ENCODE assay signal across 8 cellular contexts in genomic region chr11:62786318-62787004, GRCh38. TPM values are rescaled to one million over a fixed set of nuclear protein-coding genes. Genes with fewer than 3 reads are reported as not detected.
DNase-seq lines count a peak whose midpoint lies in the region; ATAC-seq, FAIRE-seq and TF ChIP-seq lines count a peak whose summit lies in the region.

No MANE protein-coding gene starts in this region.

- peaks cover 26% of the 10 kb centered on the region for H4K20me1 ChIP-seq in BLaER1
- H4K20me1 ChIP-seq in HepG2 (ENCODE audit: insufficient read depth, low read length) = no peaks in the 10 kb centered on the region

- peak; percentile 66 for FAIRE-seq in GM19239 (lab: Jason Lieb, UNC)
- peak; percentile 64 for FAIRE-seq in HepG2 (lab: Jason Lieb, UNC)

- WGBS in HepG2 (ENCODE audit: low lambda C conversion rate) = 7% methylated on average over 12 of the region's 51 CpGs

- peak overlapping the region; percentile 95 for H3K4me3 Mint-ChIP-seq in dendritic cell treated with granulocyte-macrophage colony-stimulating factor and Interleukin-4, amounts not matched to agents 40 ng/mL and 50 ng/mL, for 4 days

- in situ Hi-C loops in HepG2 (cut with HindIII; ENCODE audit: extremely low pct_ligation_motif_present, low pct_unique_long_range_greater_than_20kb) = loop anchor here (5.0 kb wide), 2 partner anchors 46 to 91 kb away; partner anchors contain the start of genes STX5 and TEX54

- DNase-seq in GM19239 (ENCODE audit: insufficient read length, low spot score) (peak; percentile 88), NCI-H526 treated with DMSO at 0.1 percent for 48 hours (lab: John Stamatoyannopoulos, UW) (peak; percentile 83), HepG2 (ENCODE audit: low spot score) (peak; percentile 82)
- peak; percentile 75 to 76 for DNase-seq in activated CD4-positive, alpha-beta T cell treated with anti-CD3 and anti-CD28 coated beads, Interleukin-2, amount 50 U/mL, for 4 hours
- DNase-seq in stimulated activated CD4-positive, alpha-beta T cell treated with anti-CD3 and anti-CD28 coated beads, Interleukin-4, amount 100 ng/mL, for 1 hour = peak; percentile 82

- TF ChIP-seq RAD21 in HepG2 (CRISPR knock-in tag; IDR thresholded peaks at IDR 0.05) = peak; percentile 81

- no peaks in the 10 kb centered on the region for H3K27me3 ChIP-seq in BLaER1
- H3K27me3 ChIP-seq in HepG2 (ENCODE audit: control insufficient read depth in 1 of 2, insufficient read depth in 2 of 2, low read length in 2 of 2) = no peaks in the 10 kb centered on the region; a peak in 1 of 5 replicates

- TF ChIP-seq POLR2A in HepG2 (IDR thresholded peaks at IDR 0.05; ENCODE audit: insufficient read depth in 1 of 2, low read depth in 2 of 2, low read length in 2 of 2) = no peak

- peaks cover 26% of the 10 kb centered on the region for H3K79me2 ChIP-seq in HepG2 (ENCODE audit: insufficient read depth, low read length)

- ATAC-seq in HG03442 (IDR thresholded peaks at IDR 0.05; ENCODE audit: unreplicated experiment) = peak; percentile 59
- ATAC-seq in HepG2 = peak; percentile 79

- TF ChIP-seq EP300 in HepG2 (IDR thresholded peaks at IDR 0.05; ENCODE audit: low read depth in 2 of 2, low read length in 2 of 2) (no peak), HepG2 (CRISPR knock-in tag; IDR thresholded peaks at IDR 0.05; ENCODE audit: borderline replicate concordance) (no peak)

- H3K9me3 ChIP-seq in BLaER1 = no peaks in the 10 kb centered on the region
- H3K9me3 ChIP-seq in HepG2 (ENCODE audit: low read length) = no peaks in the 10 kb centered on the region

- H3K27ac Mint-ChIP-seq in dendritic cell treated with granulocyte-macrophage colony-stimulating factor and Interleukin-4, amounts not matched to agents 40 ng/mL and 50 ng/mL, for 4 days = peak overlapping the region; percentile 95

- H3K9ac ChIP-seq in BLaER1 (peak overlapping the region; percentile 97), HepG2 (ENCODE audit: insufficient read depth, low read depth, low read length) (peak overlapping the region; percentile 89)

- peaks cover 40% of the 10 kb centered on the region for H3K4me1 Mint-ChIP-seq in dendritic cell treated with granulocyte-macrophage colony-stimulating factor and Interleukin-4, amounts not matched to agents 40 ng/mL and 50 ng/mL, for 4 days (ENCODE audit: low read depth)

- peaks cover 48% of the 10 kb centered on the region for H3K36me3 ChIP-seq in BLaER1
- peaks cover 13 to 27% of the 10 kb centered on the region in 2 experiments for H3K36me3 ChIP-seq in HepG2 (replicated peaks in 1 of 2; ENCODE audit: control insufficient read depth in 1 of 2, insufficient read depth in 2 of 2, low read length in 2 of 2)

- peaks cover 83% of the 10 kb centered on the region for H3K36me3 Mint-ChIP-seq in dendritic cell treated with granulocyte-macrophage colony-stimulating factor and Interleukin-4, amounts not matched to agents 40 ng/mL and 50 ng/mL, for 4 days (ENCODE audit: low read depth)

- intact Hi-C loops in dendritic cell treated with granulocyte-macrophage colony-stimulating factor and Interleukin-4, amounts not matched to agents 40 ng/mL and 50 ng/mL, for 4 days (cut with micrococcal nuclease) = loop anchor here (1.0 to 2.0 kb wide), 5 partner anchors 18 to 95 kb away; partner anchors contain the start of genes NXF1, STX5 and TEX54
- intact Hi-C loops in HepG2 (cut with micrococcal nuclease; ENCODE audit: unreplicated experiment) = loop anchor here (1.0 to 2.0 kb wide), 6 partner anchors 18 to 94 kb away; partner anchors contain the start of genes NXF1, SLC3A2 and TTC9C

- H3K27ac ChIP-seq in BLaER1 (peak overlapping the region; percentile 96), HepG2 (ENCODE audit: extremely low read length, insufficient read depth, low read length) (peak overlapping the region; percentile 79)

- H3K9me3 Mint-ChIP-seq in dendritic cell treated with granulocyte-macrophage colony-stimulating factor and Interleukin-4, amounts not matched to agents 40 ng/mL and 50 ng/mL, for 4 days = no peaks in the 10 kb centered on the region

- CTCF ChIA-PET in HepG2 (lab: Yijun Ruan, JAX; ENCODE audit: low intra/inter-chr PET ratio, low total read pairs) = interaction anchor here (2.0 to 2.6 kb wide), 2 partner anchors 54 to 75 kb away, joined by 13 to 25 read pairs; no protein-coding TSS in a partner anchor

- H3K27me3 Mint-ChIP-seq in dendritic cell treated with granulocyte-macrophage colony-stimulating factor and Interleukin-4, amounts not matched to agents 40 ng/mL and 50 ng/mL, for 4 days = no peaks in the 10 kb centered on the region

- H3K4me2 ChIP-seq in BLaER1 (peak overlapping the region; percentile 82), HepG2 (ENCODE audit: low read depth, low read length) (peak overlapping the region; percentile 67)

- H3K4me1 ChIP-seq in BLaER1 (peaks cover 42% of the 10 kb centered on the region), HepG2 (ENCODE audit: insufficient read depth, low read length) (peaks cover 42% of the 10 kb centered on the region)

- no peak overlapping the region for H2AFZ ChIP-seq in HepG2 (ENCODE audit: low read length)

- no TSS peak for BruUV-seq in HepG2 (replicated peaks; lab: Mats Ljungman, UMichigan)

- peak; percentile 95 for TF ChIP-seq CTCF in HepG2 (CRISPR knock-in tag; IDR thresholded peaks at IDR 0.05)

- POLR2A ChIA-PET in HepG2 (lab: Yijun Ruan, JAX) = interaction anchor here (0.6 to 9.1 kb wide), 30 partner anchors 11 to 195 kb away, joined by 3 to 201 read pairs (median 5); partner anchors contain the start of genes B3GAT3, C11orf98, CSKMT and HNRNPUL2

- H3K4me3 ChIP-seq in BLaER1 = peak overlapping the region; percentile 100
- peak overlapping the region; percentile 65 to 88 (median 81); a peak in 5 of 6 replicates for H3K4me3 ChIP-seq in HepG2 (replicated peaks in 1 of 3; ENCODE audit: insufficient read depth in 1 of 3, low read depth in 2 of 3, low read length in 3 of 3)

RNA-seq across cellular contexts. Expression of gene TMEM179B, which starts 0.7 kb away (rescaled TPM):
- total RNA-seq in HepG2 (2016; rRNA removed; fragmentation: Illumina TruSeq; extraction: Trizol) = 11.4 and 24.8 TPM in 2 replicates
- total RNA-seq in HepG2 (2016; cell fraction: cytosol; rRNA removed; fragmentation: Illumina TruSeq; extraction: Trizol; ENCODE audit: low read depth) = 9.2 and 13.4 TPM in 2 replicates
- total RNA-seq in HepG2 (2016; cell fraction: insoluble cytoplasmic fraction; rRNA removed; fragmentation: Illumina TruSeq; extraction: Trizol) = 11.0 and 23.7 TPM in 2 replicates
- total RNA-seq in HepG2 (2016; cell fraction: membrane; rRNA removed; fragmentation: Illumina TruSeq; extraction: Trizol) = 12.0 and 14.6 TPM in 2 replicates
- 18.4 and 20.2 TPM in 2 replicates for total RNA-seq in HepG2 (2016; cell fraction: nucleus; rRNA removed; fragmentation: Illumina TruSeq; extraction: Trizol)
- 25.7 and 31.5 TPM in 2 replicates for polyA plus RNA-seq in HepG2 (2011; rRNA removed)
- 35.5 and 41.1 TPM in 2 replicates for polyA plus RNA-seq in HepG2 (2011; cell fraction: cytosol; rRNA removed)
- 16.2 and 27.4 TPM in 2 replicates for polyA plus RNA-seq in HepG2 (2011; cell fraction: nucleus; rRNA removed)
- polyA plus RNA-seq in HepG2 (2012) = 26.1 and 27.4 TPM in 2 replicates
- polyA plus RNA-seq in HepG2 (2016; cell fraction: cytosol; fragmentation: Illumina TruSeq; extraction: Trizol; ENCODE audit: low read depth) = 12.6 and 19.7 TPM in 2 replicates
- 15.3 and 17.5 TPM in 2 replicates for polyA plus RNA-seq in HepG2 (2016; cell fraction: insoluble cytoplasmic fraction; fragmentation: Illumina TruSeq; extraction: Trizol; ENCODE audit: low read depth)
- polyA plus RNA-seq in HepG2 (2016; cell fraction: membrane; fragmentation: Illumina TruSeq; extraction: Trizol; ENCODE audit: low read depth) = 18.5 and 20.7 TPM in 2 replicates
- polyA plus RNA-seq in HepG2 (2016; cell fraction: nucleus; fragmentation: Illumina TruSeq; extraction: Trizol; ENCODE audit: insufficient read depth, low read depth) = 41.2 and 41.7 TPM in 2 replicates
- polyA minus RNA-seq in HepG2 (2011; rRNA and poly(A)+ RNA removed; ENCODE audit: low replicate concordance) = 58.2 and 80.5 TPM in 2 replicates
- polyA minus RNA-seq in HepG2 (2011; cell fraction: cytosol; rRNA and poly(A)+ RNA removed) = 20.0 and 25.1 TPM in 2 replicates
- polyA minus RNA-seq in HepG2 (2011; cell fraction: nucleus; rRNA and poly(A)+ RNA removed) = 14.4 and 22.0 TPM in 2 replicates

RNA-seq across cellular contexts. Expression of gene TMEM223, which starts 5.3 kb away (rescaled TPM):
- 18.0 and 24.9 TPM in 2 replicates for total RNA-seq in HepG2 (2016; rRNA removed; fragmentation: Illumina TruSeq; extraction: Trizol)
- total RNA-seq in HepG2 (2016; cell fraction: cytosol; rRNA removed; fragmentation: Illumina TruSeq; extraction: Trizol; ENCODE audit: low read depth) = 24.0 and 27.7 TPM in 2 replicates
- total RNA-seq in HepG2 (2016; cell fraction: insoluble cytoplasmic fraction; rRNA removed; fragmentation: Illumina TruSeq; extraction: Trizol) = 18.1 and 26.8 TPM in 2 replicates
- 21.4 and 22.7 TPM in 2 replicates for total RNA-seq in HepG2 (2016; cell fraction: membrane; rRNA removed; fragmentation: Illumina TruSeq; extraction: Trizol)
- total RNA-seq in HepG2 (2016; cell fraction: nucleus; rRNA removed; fragmentation: Illumina TruSeq; extraction: Trizol) = 16.0 and 19.0 TPM in 2 replicates
- 19.5 TPM in 2 replicates for polyA plus RNA-seq in HepG2 (2011; rRNA removed)
- polyA plus RNA-seq in HepG2 (2011; cell fraction: cytosol; rRNA removed) = 27.5 and 30.1 TPM in 2 replicates
- 11.2 and 13.7 TPM in 2 replicates for polyA plus RNA-seq in HepG2 (2011; cell fraction: nucleus; rRNA removed)
- polyA plus RNA-seq in HepG2 (2012) = 9.3 and 9.8 TPM in 2 replicates
- polyA plus RNA-seq in HepG2 (2016; cell fraction: cytosol; fragmentation: Illumina TruSeq; extraction: Trizol; ENCODE audit: low read depth) = 18.7 and 24.3 TPM in 2 replicates
- 13.4 and 16.9 TPM in 2 replicates for polyA plus RNA-seq in HepG2 (2016; cell fraction: insoluble cytoplasmic fraction; fragmentation: Illumina TruSeq; extraction: Trizol; ENCODE audit: low read depth)
- polyA plus RNA-seq in HepG2 (2016; cell fraction: membrane; fragmentation: Illumina TruSeq; extraction: Trizol; ENCODE audit: low read depth) = 16.6 and 17.8 TPM in 2 replicates
- 22.4 and 26.0 TPM in 2 replicates for polyA plus RNA-seq in HepG2 (2016; cell fraction: nucleus; fragmentation: Illumina TruSeq; extraction: Trizol; ENCODE audit: insufficient read depth, low read depth)
- polyA minus RNA-seq in HepG2 (2011; rRNA and poly(A)+ RNA removed; ENCODE audit: low replicate concordance) = 23.7 and 38.2 TPM in 2 replicates
- 7.8 and 9.2 TPM in 2 replicates for polyA minus RNA-seq in HepG2 (2011; cell fraction: cytosol; rRNA and poly(A)+ RNA removed)
- 10.6 and 10.9 TPM in 2 replicates for polyA minus RNA-seq in HepG2 (2011; cell fraction: nucleus; rRNA and poly(A)+ RNA removed)

RNA-seq across cellular contexts. Expression of gene TAF6L, which starts 15.3 kb away (rescaled TPM):
- total RNA-seq in HepG2 (2016; rRNA removed; fragmentation: Illumina TruSeq; extraction: Trizol) = 13.4 and 19.4 TPM in 2 replicates
- total RNA-seq in HepG2 (2016; cell fraction: cytosol; rRNA removed; fragmentation: Illumina TruSeq; extraction: Trizol; ENCODE audit: low read depth) = 7.0 and 7.8 TPM in 2 replicates
- 10.8 and 19.2 TPM in 2 replicates for total RNA-seq in HepG2 (2016; cell fraction: insoluble cytoplasmic fraction; rRNA removed; fragmentation: Illumina TruSeq; extraction: Trizol)
- 6.2 and 7.0 TPM in 2 replicates for total RNA-seq in HepG2 (2016; cell fraction: membrane; rRNA removed; fragmentation: Illumina TruSeq; extraction: Trizol)
- 19.4 and 24.8 TPM in 2 replicates for total RNA-seq in HepG2 (2016; cell fraction: nucleus; rRNA removed; fragmentation: Illumina TruSeq; extraction: Trizol)
- 12.6 and 15.3 TPM in 2 replicates for polyA plus RNA-seq in HepG2 (2011; rRNA removed)
- polyA plus RNA-seq in HepG2 (2011; cell fraction: cytosol; rRNA removed) = 7.1 and 7.8 TPM in 2 replicates
- 63.1 and 71.3 TPM in 2 replicates for polyA plus RNA-seq in HepG2 (2011; cell fraction: nucleus; rRNA removed)
- polyA plus RNA-seq in HepG2 (2012) = 7.7 and 10.2 TPM in 2 replicates
- 1.1 and 1.4 TPM in 2 replicates for polyA plus RNA-seq in HepG2 (2016; cell fraction: cytosol; fragmentation: Illumina TruSeq; extraction: Trizol; ENCODE audit: low read depth)
- polyA plus RNA-seq in HepG2 (2016; cell fraction: insoluble cytoplasmic fraction; fragmentation: Illumina TruSeq; extraction: Trizol; ENCODE audit: low read depth) = 8.3 and 9.9 TPM in 2 replicates
- 2.1 and 2.5 TPM in 2 replicates for polyA plus RNA-seq in HepG2 (2016; cell fraction: membrane; fragmentation: Illumina TruSeq; extraction: Trizol; ENCODE audit: low read depth)
- 49.8 and 51.9 TPM in 2 replicates for polyA plus RNA-seq in HepG2 (2016; cell fraction: nucleus; fragmentation: Illumina TruSeq; extraction: Trizol; ENCODE audit: insufficient read depth, low read depth)
- polyA minus RNA-seq in HepG2 (2011; rRNA and poly(A)+ RNA removed; ENCODE audit: low replicate concordance) = 22.2 and 52.0 TPM in 2 replicates
- 6.3 and 6.9 TPM in 2 replicates for polyA minus RNA-seq in HepG2 (2011; cell fraction: cytosol; rRNA and poly(A)+ RNA removed)
- 15.0 and 18.8 TPM in 2 replicates for polyA minus RNA-seq in HepG2 (2011; cell fraction: nucleus; rRNA and poly(A)+ RNA removed)

RNA-seq across cellular contexts. Expression of gene NXF1, which starts 18.8 kb away (rescaled TPM):
- 26.2 and 30.9 TPM in 2 replicates for total RNA-seq in HepG2 (2016; rRNA removed; fragmentation: Illumina TruSeq; extraction: Trizol)
- 6.3 and 6.4 TPM in 2 replicates for total RNA-seq in HepG2 (2016; cell fraction: cytosol; rRNA removed; fragmentation: Illumina TruSeq; extraction: Trizol; ENCODE audit: low read depth)
- 26.3 and 28.4 TPM in 2 replicates for total RNA-seq in HepG2 (2016; cell fraction: insoluble cytoplasmic fraction; rRNA removed; fragmentation: Illumina TruSeq; extraction: Trizol)
- total RNA-seq in HepG2 (2016; cell fraction: membrane; rRNA removed; fragmentation: Illumina TruSeq; extraction: Trizol) = 7.6 and 10.4 TPM in 2 replicates
- 34.7 and 37.1 TPM in 2 replicates for total RNA-seq in HepG2 (2016; cell fraction: nucleus; rRNA removed; fragmentation: Illumina TruSeq; extraction: Trizol)
- polyA plus RNA-seq in HepG2 (2011; rRNA removed) = 30.4 and 39.7 TPM in 2 replicates
- polyA plus RNA-seq in HepG2 (2011; cell fraction: cytosol; rRNA removed) = 18.7 and 20.6 TPM in 2 replicates
- polyA plus RNA-seq in HepG2 (2011; cell fraction: nucleus; rRNA removed) = 353 and 401 TPM in 2 replicates
- 36.2 and 63.4 TPM in 2 replicates for polyA plus RNA-seq in HepG2 (2012)
- 5.1 and 5.2 TPM in 2 replicates for polyA plus RNA-seq in HepG2 (2016; cell fraction: cytosol; fragmentation: Illumina TruSeq; extraction: Trizol; ENCODE audit: low read depth)
- 49.2 and 51.6 TPM in 2 replicates for polyA plus RNA-seq in HepG2 (2016; cell fraction: insoluble cytoplasmic fraction; fragmentation: Illumina TruSeq; extraction: Trizol; ENCODE audit: low read depth)
- 10.3 and 10.6 TPM in 2 replicates for polyA plus RNA-seq in HepG2 (2016; cell fraction: membrane; fragmentation: Illumina TruSeq; extraction: Trizol; ENCODE audit: low read depth)
- polyA plus RNA-seq in HepG2 (2016; cell fraction: nucleus; fragmentation: Illumina TruSeq; extraction: Trizol; ENCODE audit: insufficient read depth, low read depth) = 134 and 143 TPM in 2 replicates
- 24.4 and 74.3 TPM in 2 replicates for polyA minus RNA-seq in HepG2 (2011; rRNA and poly(A)+ RNA removed; ENCODE audit: low replicate concordance)
- 11.6 and 13.2 TPM in 2 replicates for polyA minus RNA-seq in HepG2 (2011; cell fraction: cytosol; rRNA and poly(A)+ RNA removed)
- polyA minus RNA-seq in HepG2 (2011; cell fraction: nucleus; rRNA and poly(A)+ RNA removed) = 56.4 and 77.8 TPM in 2 replicates

RNA-seq across cellular contexts. Expression of gene POLR2G, which starts 25.1 kb away (rescaled TPM):
- 97.6 and 116 TPM in 2 replicates for total RNA-seq in HepG2 (2016; rRNA removed; fragmentation: Illumina TruSeq; extraction: Trizol)
- 48.1 and 60.6 TPM in 2 replicates for total RNA-seq in HepG2 (2016; cell fraction: cytosol; rRNA removed; fragmentation: Illumina TruSeq; extraction: Trizol; ENCODE audit: low read depth)
- total RNA-seq in HepG2 (2016; cell fraction: insoluble cytoplasmic fraction; rRNA removed; fragmentation: Illumina TruSeq; extraction: Trizol) = 98.7 and 136 TPM in 2 replicates
- total RNA-seq in HepG2 (2016; cell fraction: membrane; rRNA removed; fragmentation: Illumina TruSeq; extraction: Trizol) = 39.5 and 41.8 TPM in 2 replicates
- 40.5 and 42.3 TPM in 2 replicates for total RNA-seq in HepG2 (2016; cell fraction: nucleus; rRNA removed; fragmentation: Illumina TruSeq; extraction: Trizol)
- polyA plus RNA-seq in HepG2 (2011; rRNA removed) = 85.9 and 97.1 TPM in 2 replicates
- polyA plus RNA-seq in HepG2 (2011; cell fraction: cytosol; rRNA removed) = 103 and 110 TPM in 2 replicates
- polyA plus RNA-seq in HepG2 (2011; cell fraction: nucleus; rRNA removed) = 60.6 and 64.1 TPM in 2 replicates
- 49.6 and 53.4 TPM in 2 replicates for polyA plus RNA-seq in HepG2 (2012)
- 48.7 and 50.1 TPM in 2 replicates for polyA plus RNA-seq in HepG2 (2016; cell fraction: cytosol; fragmentation: Illumina TruSeq; extraction: Trizol; ENCODE audit: low read depth)
- 117 and 138 TPM in 2 replicates for polyA plus RNA-seq in HepG2 (2016; cell fraction: insoluble cytoplasmic fraction; fragmentation: Illumina TruSeq; extraction: Trizol; ENCODE audit: low read depth)
- polyA plus RNA-seq in HepG2 (2016; cell fraction: membrane; fragmentation: Illumina TruSeq; extraction: Trizol; ENCODE audit: low read depth) = 33.3 and 37.4 TPM in 2 replicates
- 77.1 and 77.2 TPM in 2 replicates for polyA plus RNA-seq in HepG2 (2016; cell fraction: nucleus; fragmentation: Illumina TruSeq; extraction: Trizol; ENCODE audit: insufficient read depth, low read depth)
- polyA minus RNA-seq in HepG2 (2011; rRNA and poly(A)+ RNA removed; ENCODE audit: low replicate concordance) = 137 and 393 TPM in 2 replicates
- 36.7 and 40.7 TPM in 2 replicates for polyA minus RNA-seq in HepG2 (2011; cell fraction: cytosol; rRNA and poly(A)+ RNA removed)
- polyA minus RNA-seq in HepG2 (2011; cell fraction: nucleus; rRNA and poly(A)+ RNA removed) = 24.8 and 27.5 TPM in 2 replicates

Comparison
In these comparisons a context has a peak if more than half of its experiments do, and no peak if none do; other contexts are left out.
1. Peak in every context shown above with its lines: DNase-seq, ATAC-seq, H3K4me3 ChIP-seq and H3K27ac ChIP-seq.